8 cellular contexts compared by ENCODE assay signal in the genomic region with DNA sequence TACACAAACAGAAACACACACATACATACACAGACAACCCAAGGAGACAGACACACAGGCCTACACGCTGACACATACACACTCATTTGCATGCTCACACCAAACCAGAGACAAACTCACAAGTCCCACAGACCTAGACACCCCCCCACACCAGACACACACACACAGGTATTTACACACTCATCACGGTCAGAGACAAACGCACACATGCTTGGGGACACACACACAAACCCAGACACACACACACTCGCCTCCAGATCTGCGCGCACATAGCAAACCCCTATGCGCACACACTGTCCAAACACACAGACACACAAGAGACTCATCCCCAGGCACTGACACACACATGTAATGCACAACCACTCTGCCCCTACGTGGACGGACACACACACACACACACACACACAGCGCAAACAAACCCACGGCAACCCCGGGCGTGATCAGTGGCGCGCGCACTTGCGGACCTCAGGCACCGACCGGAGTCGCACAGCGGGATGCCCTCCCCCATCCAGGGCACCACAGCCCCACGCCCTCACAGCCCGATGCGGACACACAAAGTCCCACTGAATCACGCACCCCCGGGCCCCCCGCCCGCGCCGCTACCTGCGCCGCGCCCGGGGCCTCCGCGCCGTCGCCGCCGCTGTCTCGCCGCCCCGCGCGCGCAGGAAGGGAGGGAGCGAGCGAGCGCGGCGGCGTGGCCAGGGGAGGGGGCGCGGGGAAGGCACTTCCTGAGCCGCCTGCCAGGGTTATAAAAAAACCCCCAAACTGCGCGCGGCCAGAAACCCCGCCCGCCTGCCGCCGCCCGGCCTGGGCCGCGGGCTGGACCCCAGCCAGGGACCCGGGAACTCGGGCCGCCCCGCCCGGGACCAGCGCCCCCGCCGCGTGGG. TPM values are rescaled to one million over a fixed set of nuclear protein-coding genes. Genes with fewer than 3 reads are reported as not detected.
DNase-seq lines count a peak whose midpoint lies in the region; ATAC-seq, FAIRE-seq and TF ChIP-seq lines count a peak whose summit lies in the region.

A gene (minus strand): TSS at position 675 of the 887 bp plus-strand sequence. CDS start 5,005 bp downstream, outside the sequence.

- no peak within 1 kb of the TSS for H2AFZ ChIP-seq in HepG2 (ENCODE audit: low read length)

- TF ChIP-seq CTCF in HepG2 (CRISPR knock-in tag; IDR thresholded peaks at IDR 0.05) (no peak), foreskin keratinocyte (conservative IDR thresholded peaks at IDR 0.05) (no peak)

- H3K4me2 ChIP-seq in HepG2 (ENCODE audit: low read depth, low read length), result peak within 1 kb of the TSS; percentile 92

- no peak for TF ChIP-seq POLR2A in HepG2 (IDR thresholded peaks at IDR 0.05; ENCODE audit: insufficient read depth in 1 of 2, low read depth in 2 of 2, low read length in 2 of 2)

- in situ Hi-C loops in G401 (cut with HindIII; ENCODE audit: low sequenced_read_pairs), result no loop called here
- in situ Hi-C loops in HepG2 (cut with HindIII; ENCODE audit: extremely low pct_ligation_motif_present, low pct_unique_long_range_greater_than_20kb), result no loop called here

- intact Hi-C loops in HepG2 (cut with micrococcal nuclease; ENCODE audit: unreplicated experiment), result no loop called here

- POLR2A ChIA-PET in HepG2 (lab: Yijun Ruan, JAX), result no interaction called here

- H3K79me2 ChIP-seq in HepG2 (ENCODE audit: insufficient read depth, low read length), result no peaks in the 10 kb centered on the region

- H3K27ac ChIP-seq in HepG2 (ENCODE audit: extremely low read length, insufficient read depth, low read length), result no peak within 1 kb of the TSS
- H3K27ac ChIP-seq in foreskin keratinocyte, result no peak within 1 kb of the TSS

- H3K4me3 ChIP-seq in HepG2 (replicated peaks in 1 of 3; ENCODE audit: insufficient read depth in 1 of 3, low read depth in 2 of 3, low read length in 3 of 3), result peak within 1 kb of the TSS; percentile 55 to 75 (median 72)

- BruUV-seq in HepG2 (replicated peaks; lab: Mats Ljungman, UMichigan), result no TSS peak

- DNase-seq in G401 (ENCODE audit: low spot score) (no peak), T-helper 9 cell (peak; percentile 43), HepG2 (ENCODE audit: low spot score) (no peak), foreskin keratinocyte (no peak), NCI-H1092 (lab: John Stamatoyannopoulos, UW) (no peak)
- peak; percentile 48 for DNase-seq in central memory CD4-positive, alpha-beta T cell
- DNase-seq in stimulated activated CD4-positive, alpha-beta T cell treated with anti-CD3 and anti-CD28 coated beads, TNF-alpha, amount 100 ng/mL, for 24 hours (ENCODE audit: low read depth in 3 of 3), result peak in 2 of 3 experiments; percentile 5 to 14

- H3K9ac ChIP-seq in HepG2 (ENCODE audit: insufficient read depth, low read depth, low read length), result peak within 1 kb of the TSS; percentile 67

- FAIRE-seq in HepG2 (lab: Jason Lieb, UNC), result no peak

- ATAC-seq in HepG2 (no peak; the same call in 1 of the 3 replicates), HG03439 (IDR thresholded peaks at IDR 0.05; ENCODE audit: unreplicated experiment) (no peak), foreskin keratinocyte (no peak)

- no peaks in the 10 kb centered on the region for H3K9me3 ChIP-seq in HepG2 (ENCODE audit: low read length)

- 1% methylated on average over 29 of the region's 74 CpGs for WGBS in HepG2 (ENCODE audit: low lambda C conversion rate)

- H3K4me1 ChIP-seq in HepG2 (ENCODE audit: insufficient read depth, low read length) (peaks cover 15% of the 10 kb centered on the region), foreskin keratinocyte (no peaks in the 10 kb centered on the region)

- CTCF ChIA-PET in HepG2 (lab: Yijun Ruan, JAX; ENCODE audit: low intra/inter-chr PET ratio, low total read pairs), result no interaction called here

- peaks cover 0 to 7% of the 10 kb centered on the region in 2 experiments; a peak in 2 of 5 replicates for H3K27me3 ChIP-seq in HepG2 (ENCODE audit: control insufficient read depth in 1 of 2, insufficient read depth in 2 of 2, low read length in 2 of 2)
- peaks cover 16% of the 10 kb centered on the region for H3K27me3 ChIP-seq in foreskin keratinocyte

- no peak for TF ChIP-seq RAD21 in HepG2 (CRISPR knock-in tag; IDR thresholded peaks at IDR 0.05)

- H3K36me3 ChIP-seq in HepG2 (replicated peaks in 1 of 2; ENCODE audit: control insufficient read depth in 1 of 2, insufficient read depth in 2 of 2, low read length in 2 of 2), result no peaks in the 10 kb centered on the region

- TF ChIP-seq EP300 in HepG2 (IDR thresholded peaks at IDR 0.05; ENCODE audit: low read depth in 2 of 2, low read length in 2 of 2) (no peak), HepG2 (CRISPR knock-in tag; IDR thresholded peaks at IDR 0.05; ENCODE audit: borderline replicate concordance) (no peak)

- no peaks in the 10 kb centered on the region for H4K20me1 ChIP-seq in HepG2 (ENCODE audit: insufficient read depth, low read length)

TF ChIP-seq in HepG2, 621 proteins besides CTCF, POLR2A, EP300 and RAD21 (continues in another document):
- TF ChIP-seq, protein P1, sequence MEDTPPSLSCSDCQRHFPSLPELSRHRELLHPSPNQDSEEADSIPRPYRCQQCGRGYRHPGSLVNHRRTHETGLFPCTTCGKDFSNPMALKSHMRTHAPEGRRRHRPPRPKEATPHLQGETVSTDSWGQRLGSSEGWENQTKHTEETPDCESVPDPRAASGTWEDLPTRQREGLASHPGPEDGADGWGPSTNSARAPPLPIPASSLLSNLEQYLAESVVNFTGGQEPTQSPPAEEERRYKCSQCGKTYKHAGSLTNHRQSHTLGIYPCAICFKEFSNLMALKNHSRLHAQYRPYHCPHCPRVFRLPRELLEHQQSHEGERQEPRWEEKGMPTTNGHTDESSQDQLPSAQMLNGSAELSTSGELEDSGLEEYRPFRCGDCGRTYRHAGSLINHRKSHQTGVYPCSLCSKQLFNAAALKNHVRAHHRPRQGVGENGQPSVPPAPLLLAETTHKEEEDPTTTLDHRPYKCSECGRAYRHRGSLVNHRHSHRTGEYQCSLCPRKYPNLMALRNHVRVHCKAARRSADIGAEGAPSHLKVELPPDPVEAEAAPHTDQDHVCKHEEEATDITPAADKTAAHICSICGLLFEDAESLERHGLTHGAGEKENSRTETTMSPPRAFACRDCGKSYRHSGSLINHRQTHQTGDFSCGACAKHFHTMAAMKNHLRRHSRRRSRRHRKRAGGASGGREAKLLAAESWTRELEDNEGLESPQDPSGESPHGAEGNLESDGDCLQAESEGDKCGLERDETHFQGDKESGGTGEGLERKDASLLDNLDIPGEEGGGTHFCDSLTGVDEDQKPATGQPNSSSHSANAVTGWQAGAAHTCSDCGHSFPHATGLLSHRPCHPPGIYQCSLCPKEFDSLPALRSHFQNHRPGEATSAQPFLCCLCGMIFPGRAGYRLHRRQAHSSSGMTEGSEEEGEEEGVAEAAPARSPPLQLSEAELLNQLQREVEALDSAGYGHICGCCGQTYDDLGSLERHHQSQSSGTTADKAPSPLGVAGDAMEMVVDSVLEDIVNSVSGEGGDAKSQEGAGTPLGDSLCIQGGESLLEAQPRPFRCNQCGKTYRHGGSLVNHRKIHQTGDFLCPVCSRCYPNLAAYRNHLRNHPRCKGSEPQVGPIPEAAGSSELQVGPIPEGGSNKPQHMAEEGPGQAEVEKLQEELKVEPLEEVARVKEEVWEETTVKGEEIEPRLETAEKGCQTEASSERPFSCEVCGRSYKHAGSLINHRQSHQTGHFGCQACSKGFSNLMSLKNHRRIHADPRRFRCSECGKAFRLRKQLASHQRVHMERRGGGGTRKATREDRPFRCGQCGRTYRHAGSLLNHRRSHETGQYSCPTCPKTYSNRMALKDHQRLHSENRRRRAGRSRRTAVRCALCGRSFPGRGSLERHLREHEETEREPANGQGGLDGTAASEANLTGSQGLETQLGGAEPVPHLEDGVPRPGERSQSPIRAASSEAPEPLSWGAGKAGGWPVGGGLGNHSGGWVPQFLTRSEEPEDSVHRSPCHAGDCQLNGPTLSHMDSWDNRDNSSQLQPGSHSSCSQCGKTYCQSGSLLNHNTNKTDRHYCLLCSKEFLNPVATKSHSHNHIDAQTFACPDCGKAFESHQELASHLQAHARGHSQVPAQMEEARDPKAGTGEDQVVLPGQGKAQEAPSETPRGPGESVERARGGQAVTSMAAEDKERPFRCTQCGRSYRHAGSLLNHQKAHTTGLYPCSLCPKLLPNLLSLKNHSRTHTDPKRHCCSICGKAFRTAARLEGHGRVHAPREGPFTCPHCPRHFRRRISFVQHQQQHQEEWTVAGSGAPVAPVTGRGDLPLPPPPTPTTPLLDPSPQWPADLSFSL (CRISPR knock-in tag; IDR thresholded peaks at IDR 0.05), result peak; percentile 97
- 0 out of 2 replicates have a peak, but pooled peaks have one; percentile 20 for TF ChIP-seq KAT7 (CRISPR knock-in tag; IDR thresholded peaks at IDR 0.05; ENCODE audit: borderline replicate concordance)

RNA-seq across cellular contexts. Expression of the gene that starts here (rescaled TPM):
- total RNA-seq in G401 (2014; rRNA removed; shearing (Covaris generic)), result 8.7 and 14.5 TPM in 2 replicates
- total RNA-seq in HepG2 (2016; rRNA removed; fragmentation: Illumina TruSeq; extraction: Trizol) (0.49 TPM in 1 of 2 replicates, not detected in the other), foreskin keratinocyte (not detected in 2 replicates)
- total RNA-seq in HepG2 (2016; cell fraction: cytosol; rRNA removed; fragmentation: Illumina TruSeq; extraction: Trizol; ENCODE audit: low read depth), result not detected in 2 replicates
- total RNA-seq in HepG2 (2016; cell fraction: insoluble cytoplasmic fraction; rRNA removed; fragmentation: Illumina TruSeq; extraction: Trizol), result 0.24 TPM in 1 of 2 replicates, not detected in the other
- total RNA-seq in HepG2 (2016; cell fraction: membrane; rRNA removed; fragmentation: Illumina TruSeq; extraction: Trizol), result not detected in 2 replicates
- 1.2 TPM in 1 of 2 replicates, not detected in the other for total RNA-seq in HepG2 (2016; cell fraction: nucleus; rRNA removed; fragmentation: Illumina TruSeq; extraction: Trizol)
- polyA plus RNA-seq in HepG2 (2011; rRNA removed) (1.7 and 3.0 TPM in 2 replicates), foreskin keratinocyte (not detected in 2 replicates)
- polyA plus RNA-seq in HepG2 (2011; cell fraction: cytosol; rRNA removed), result 0.46 and 0.68 TPM in 2 replicates
- 33.0 and 37.3 TPM in 2 replicates for polyA plus RNA-seq in HepG2 (2011; cell fraction: nucleus; rRNA removed)
- polyA plus RNA-seq in HepG2 (2012), result 2.1 and 3.0 TPM in 2 replicates
- polyA plus RNA-seq in HepG2 (2016; cell fraction: cytosol; fragmentation: Illumina TruSeq; extraction: Trizol; ENCODE audit: low read depth), result not detected in 2 replicates
- polyA plus RNA-seq in HepG2 (2016; cell fraction: insoluble cytoplasmic fraction; fragmentation: Illumina TruSeq; extraction: Trizol; ENCODE audit: low read depth), result not detected in 2 replicates
- polyA plus RNA-seq in HepG2 (2016; cell fraction: membrane; fragmentation: Illumina TruSeq; extraction: Trizol; ENCODE audit: low read depth), result not detected in 2 replicates
- 0.67 and 1.2 TPM in 2 replicates for polyA plus RNA-seq in HepG2 (2016; cell fraction: nucleus; fragmentation: Illumina TruSeq; extraction: Trizol; ENCODE audit: insufficient read depth, low read depth)
- polyA minus RNA-seq in HepG2 (2011; rRNA and poly(A)+ RNA removed; ENCODE audit: low replicate concordance), result 1.9 and 2.8 TPM in 2 replicates
- 0.79 TPM in 1 of 2 replicates, not detected in the other for polyA minus RNA-seq in HepG2 (2011; cell fraction: cytosol; rRNA and poly(A)+ RNA removed)
- polyA minus RNA-seq in HepG2 (2011; cell fraction: nucleus; rRNA and poly(A)+ RNA removed), result 7.1 and 8.1 TPM in 2 replicates

Comparison
In these comparisons a context has a peak if more than half of its experiments do, and no peak if none do; other contexts are left out.
1. DNase-seq: peak in T-helper 9 cell (single experiment), central memory CD4-positive, alpha-beta T cell (single experiment) and stimulated activated CD4-positive, alpha-beta T cell treated with anti-CD3 and anti-CD28 coated beads, TNF-alpha, amount 100 ng/mL, for 24 hours (2 of 3); none in G401 (single experiment), HepG2 (single experiment), foreskin keratinocyte (0 of 2) and NCI-H1092 (single experiment).